1 cellular context compared by ENCODE assay signal in genomic region chrX:103629295-103630170, GRCh38.
TF ChIP-seq lines count a peak whose summit lies in the region.

No MANE protein-coding gene starts in this region.

TF ChIP-seq in SK-N-SH, 30 proteins besides CTCF, POLR2A, EP300 and RAD21:
- TF ChIP-seq SIN3A (IDR thresholded peaks at IDR 0.05; ENCODE audit: borderline replicate concordance, low read depth, low read length) (no peak), TEAD4 (IDR thresholded peaks at IDR 0.05; ENCODE audit: borderline replicate concordance, insufficient read depth) (no peak), FOXJ3 (CRISPR knock-in tag; IDR thresholded peaks at IDR 0.05) (no peak), TAF1 (IDR thresholded peaks at IDR 0.05; ENCODE audit: borderline replicate concordance, low read depth, low read length) (no peak; the same call in 1 of the 2 replicates), GATA2 (CRISPR knock-in tag; IDR thresholded peaks at IDR 0.05) (0 out of 2 replicates have a peak, but pooled peaks have one; percentile 6), GABPA (IDR thresholded peaks at IDR 0.05; ENCODE audit: low read depth) (no peak), NRF1 (IDR thresholded peaks at IDR 0.05; ENCODE audit: low read depth, low read length) (no peak), POLR2AphosphoS5 (IDR thresholded peaks at IDR 0.05; ENCODE audit: low read depth, low read length) (peak; percentile 21; the same call in 1 of the 2 replicates), FOXM1 (IDR thresholded peaks at IDR 0.05; ENCODE audit: low read depth) (no peak), EZH2phosphoT487 (IDR thresholded peaks at IDR 0.05; ENCODE audit: borderline replicate concordance, low read depth) (no peak), FOSL2 (IDR thresholded peaks at IDR 0.05; ENCODE audit: borderline replicate concordance, low read depth) (no peak), MEF2A (IDR thresholded peaks at IDR 0.05; ENCODE audit: borderline replicate concordance, low read depth) (no peak), SMC3 (IDR thresholded peaks at IDR 0.05; ENCODE audit: low read depth, low read length) (peak; percentile 41; the same call in 1 of the 2 replicates), MXI1 (IDR thresholded peaks at IDR 0.05; ENCODE audit: low read depth, low read length) (peak; percentile 85), RCOR1 (IDR thresholded peaks at IDR 0.05; ENCODE audit: low read length) (no peak), ZBTB33 (IDR thresholded peaks at IDR 0.05; ENCODE audit: borderline replicate concordance, low read depth) (no peak), TCF12 (IDR thresholded peaks at IDR 0.05) (no peak), IRF3 (IDR thresholded peaks at IDR 0.05; ENCODE audit: low read depth, low read length) (no peak), PBX3 (IDR thresholded peaks at IDR 0.05) (peak; percentile 28; the same call in 1 of the 2 replicates), REST (IDR thresholded peaks at IDR 0.05; ENCODE audit: low read depth, low read length) (no peak; the same call in 1 of the 2 replicates), CHD2 (IDR thresholded peaks at IDR 0.05; ENCODE audit: low read length, partially characterized antibody) (peak; percentile 2)
- TF ChIP-seq, protein P1, sequence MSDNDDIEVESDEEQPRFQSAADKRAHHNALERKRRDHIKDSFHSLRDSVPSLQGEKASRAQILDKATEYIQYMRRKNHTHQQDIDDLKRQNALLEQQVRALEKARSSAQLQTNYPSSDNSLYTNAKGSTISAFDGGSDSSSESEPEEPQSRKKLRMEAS (IDR thresholded peaks at IDR 0.05; ENCODE audit: low read depth), result peak; percentile 76
- TF ChIP-seq, protein P2, sequence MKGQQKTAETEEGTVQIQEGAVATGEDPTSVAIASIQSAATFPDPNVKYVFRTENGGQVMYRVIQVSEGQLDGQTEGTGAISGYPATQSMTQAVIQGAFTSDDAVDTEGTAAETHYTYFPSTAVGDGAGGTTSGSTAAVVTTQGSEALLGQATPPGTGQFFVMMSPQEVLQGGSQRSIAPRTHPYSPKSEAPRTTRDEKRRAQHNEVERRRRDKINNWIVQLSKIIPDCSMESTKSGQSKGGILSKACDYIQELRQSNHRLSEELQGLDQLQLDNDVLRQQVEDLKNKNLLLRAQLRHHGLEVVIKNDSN (IDR thresholded peaks at IDR 0.05; ENCODE audit: borderline replicate concordance, low read depth), result no peak
- TF ChIP-seq, protein P3, sequence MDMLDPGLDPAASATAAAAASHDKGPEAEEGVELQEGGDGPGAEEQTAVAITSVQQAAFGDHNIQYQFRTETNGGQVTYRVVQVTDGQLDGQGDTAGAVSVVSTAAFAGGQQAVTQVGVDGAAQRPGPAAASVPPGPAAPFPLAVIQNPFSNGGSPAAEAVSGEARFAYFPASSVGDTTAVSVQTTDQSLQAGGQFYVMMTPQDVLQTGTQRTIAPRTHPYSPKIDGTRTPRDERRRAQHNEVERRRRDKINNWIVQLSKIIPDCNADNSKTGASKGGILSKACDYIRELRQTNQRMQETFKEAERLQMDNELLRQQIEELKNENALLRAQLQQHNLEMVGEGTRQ (IDR thresholded peaks at IDR 0.05; ENCODE audit: borderline replicate concordance, low read depth, low read length), result no peak
